In genomic region chr4:174260099-174260498, GRCh38 we compare ENCODE assay signal across 11 cellular contexts. TPM values are rescaled to one million over a fixed set of nuclear protein-coding genes. Genes with fewer than 3 reads are reported as not detected.
DNase-seq lines count a peak whose midpoint lies in the region; ATAC-seq, FAIRE-seq and TF ChIP-seq lines count a peak whose summit lies in the region.
"Had no signal": no experiment of that assay in that cellular context is flagged by ENCODE, and none has a peak within 500 bp of the region (broad histone marks: within the 10 kb centered on the region; RNA-seq: fewer than 3 reads in every experiment).

No MANE protein-coding gene starts in this region.

- H3K9me3 Mint-ChIP-seq in glutamatergic neuron (ENCODE audit: unreplicated experiment) = peaks cover 1% of the 10 kb centered on the region
- H3K9me3 Mint-ChIP-seq: central memory CD8-positive, alpha-beta T cell; type B pancreatic cell had no signal

- CTCF ChIA-PET in A549 (lab: Yijun Ruan, JAX) = interaction anchor here (0.6 kb wide), 1 partner anchor 14 kb away, joined by 3 read pairs; no protein-coding TSS in a partner anchor

- no peak overlapping the region for H3K4me3 Mint-ChIP-seq in glutamatergic neuron (ENCODE audit: unreplicated experiment)
- H3K4me3 Mint-ChIP-seq: central memory CD8-positive, alpha-beta T cell; type B pancreatic cell had no signal

- TF ChIP-seq EP300 in A549 (IDR thresholded peaks at IDR 0.05) = peak; percentile 75 to 81; a peak in 4 of 5 replicates

- peak overlapping the region; percentile 78 for H3K4me2 ChIP-seq in A549

- no peak overlapping the region for H3K27ac Mint-ChIP-seq in glutamatergic neuron (ENCODE audit: unreplicated experiment)
- H3K27ac Mint-ChIP-seq: type B pancreatic cell had no signal

- DNase-seq in A549 (ENCODE audit: low read depth in 1 of 2, low spot score in 1 of 2) = peak; percentile 8 to 85
- DNase-seq in epithelial cell of esophagus (ENCODE audit: low read depth) = peak; percentile 88
- no peak for DNase-seq in midbrain (lab: John Stamatoyannopoulos, UW)
- no peak for DNase-seq in NCI-H524 treated with DMSO at 0.1 percent for 48 hours (lab: John Stamatoyannopoulos, UW)
- no peak for DNase-seq in glutamatergic neuron
- DNase-seq: NCI-H1930 had no signal

- WGBS in A549 (ENCODE audit: missing lambda C conversion rate) = 4% methylated on average over 3 of the region's 3 CpGs

- peak overlapping the region; percentile 49 to 74; a peak in 4 of 6 replicates for H3K27ac ChIP-seq in A549

- TF ChIP-seq RAD21 in A549 (conservative IDR thresholded peaks at IDR 0.05 in 1 of 2, IDR thresholded peaks at IDR 0.05 in 1 of 2) = no peak

- H3K9me3 ChIP-seq in A549 = no peaks in the 10 kb centered on the region

- H3K4me1 Mint-ChIP-seq in glutamatergic neuron (ENCODE audit: low read depth, unreplicated experiment) = peaks cover 21% of the 10 kb centered on the region

- POLR2A ChIA-PET in A549 (lab: Yijun Ruan, JAX) = no interaction called here

- H3K27me3 Mint-ChIP-seq in glutamatergic neuron (ENCODE audit: unreplicated experiment) = peaks cover 2% of the 10 kb centered on the region
- H3K27me3 Mint-ChIP-seq: central memory CD8-positive, alpha-beta T cell; type B pancreatic cell had no signal

- peaks cover 58% of the 10 kb centered on the region for H3K4me1 ChIP-seq in A549

- FAIRE-seq in A549 (lab: Jason Lieb, UNC) = no peak

- peak; percentile 95 to 96 for ATAC-seq in A549
- ATAC-seq in GM19452 (IDR thresholded peaks at IDR 0.05; ENCODE audit: unreplicated experiment) = peak; percentile 81
- peak; percentile 62 for ATAC-seq in HG03342 (IDR thresholded peaks at IDR 0.05; ENCODE audit: unreplicated experiment)
- no peak for ATAC-seq in HG02610 (IDR thresholded peaks at IDR 0.05; ENCODE audit: unreplicated experiment)

- TF ChIP-seq CTCF in A549 (IDR thresholded peaks at IDR 0.05) (no peak), epithelial cell of esophagus (IDR thresholded peaks at IDR 0.05; ENCODE audit: insufficient read depth, low read depth, low read length, missing control alignments) (no peak), glutamatergic neuron (IDR thresholded peaks at IDR 0.05; ENCODE audit: partially characterized antibody, unreplicated experiment) (no peak)

- no peak for TF ChIP-seq POLR2A in A549 (IDR thresholded peaks at IDR 0.05; ENCODE audit: low read length)

- H3K4me3 ChIP-seq in A549 (peak overlapping the region; percentile 18; the same call in 1 of the 3 replicates), epithelial cell of esophagus (ENCODE audit: low read length) (no peak overlapping the region)

- no peaks in the 10 kb centered on the region for H3K36me3 Mint-ChIP-seq in glutamatergic neuron (ENCODE audit: unreplicated experiment)

TF ChIP-seq in A549, 52 proteins besides CTCF, POLR2A, EP300 and RAD21:
- TF ChIP-seq ZSCAN20 (CRISPR knock-in tag; IDR thresholded peaks at IDR 0.05) = no peak
- no peak for TF ChIP-seq HDAC2 (IDR thresholded peaks at IDR 0.05)
- peak; percentile 96 for TF ChIP-seq GATA3 (IDR thresholded peaks at IDR 0.05; ENCODE audit: borderline replicate concordance)
- peak; percentile 70 for TF ChIP-seq HES2 (IDR thresholded peaks at IDR 0.05)
- no peak for TF ChIP-seq FOXS1 (CRISPR knock-in tag; IDR thresholded peaks at IDR 0.05)
- no peak for TF ChIP-seq CBX8 (IDR thresholded peaks at IDR 0.05)
- TF ChIP-seq JUNB (IDR thresholded peaks at IDR 0.05) = peak; percentile 90
- no peak for TF ChIP-seq USF2 (IDR thresholded peaks at IDR 0.05)
- TF ChIP-seq HOXA7 (CRISPR knock-in tag; IDR thresholded peaks at IDR 0.05) = no peak
- no peak for TF ChIP-seq KDM5A (IDR thresholded peaks at IDR 0.05)
- no peak for TF ChIP-seq ELK1 (IDR thresholded peaks at IDR 0.05; ENCODE audit: low read depth, low read length)
- TF ChIP-seq ZFP36 (IDR thresholded peaks at IDR 0.05; ENCODE audit: borderline replicate concordance, partially characterized antibody) = no peak
- TF ChIP-seq JUN (IDR thresholded peaks at IDR 0.05) = peak; percentile 61 to 71; a peak in 2 of 5 replicates
- no peak for TF ChIP-seq CHD2 (IDR thresholded peaks at IDR 0.05; ENCODE audit: low read length, partially characterized antibody)
- peak; percentile 93 for TF ChIP-seq CEBPB (IDR thresholded peaks at IDR 0.05)
- TF ChIP-seq MAZ (IDR thresholded peaks at IDR 0.05; ENCODE audit: borderline replicate concordance, low read depth, low read length) = no peak
- no peak for TF ChIP-seq TP53 (CRISPR knock-in tag; IDR thresholded peaks at IDR 0.05)
- TF ChIP-seq BCL3 (IDR thresholded peaks at IDR 0.05) = peak; percentile 54; the same call in 1 of the 3 replicates
- TF ChIP-seq MAFK (IDR thresholded peaks at IDR 0.05; ENCODE audit: partially characterized antibody) = peak; percentile 37
- peak; percentile 60 for TF ChIP-seq FOSL2 (IDR thresholded peaks at IDR 0.05)
- peak; percentile 92 for TF ChIP-seq FOSL2 (CRISPR knock-in tag; IDR thresholded peaks at IDR 0.05)
- TF ChIP-seq NR3C1 (IDR thresholded peaks at IDR 0.05) = no peak

RNA-seq across cellular contexts. Expression of gene FBXO8, which starts 23.4 kb away (rescaled TPM):
- polyA plus RNA-seq in A549 (2011; rRNA removed) (19.5 and 21.0 TPM in 2 replicates), A549 (2017; fragmentation: RNase III; extraction: RNeasy Plus Mini Kit Qiagen cat#74134 plus additional on column Dnase treatment) (7.6 to 10.3 TPM (median 8.1 TPM) in 3 replicates)
- 5.2 and 5.7 TPM in 2 replicates for polyA plus RNA-seq in A549 (2012; cell fraction: cytosol; rRNA removed)
- 2.6 and 3.4 TPM in 2 replicates for polyA plus RNA-seq in A549 (2012; cell fraction: nucleus; rRNA removed)
- 10.8 and 11.4 TPM in 2 replicates for polyA minus RNA-seq in A549 (2011; rRNA and poly(A)+ RNA removed)
- total RNA-seq in glutamatergic neuron (ENCODE audit: unreplicated experiment) = 23.1 TPM

RNA-seq across cellular contexts. Expression of gene CEP44, which starts 23.6 kb away (rescaled TPM):
- polyA plus RNA-seq in A549 (2011; rRNA removed) (12.0 and 14.1 TPM in 2 replicates), A549 (2017; fragmentation: RNase III; extraction: RNeasy Plus Mini Kit Qiagen cat#74134 plus additional on column Dnase treatment) (5.6 to 8.0 TPM (median 6.4 TPM) in 3 replicates)
- 1.9 and 2.1 TPM in 2 replicates for polyA plus RNA-seq in A549 (2012; cell fraction: cytosol; rRNA removed)
- 1.4 and 3.1 TPM in 2 replicates for polyA plus RNA-seq in A549 (2012; cell fraction: nucleus; rRNA removed)
- 8.9 and 9.5 TPM in 2 replicates for polyA minus RNA-seq in A549 (2011; rRNA and poly(A)+ RNA removed)
- total RNA-seq in glutamatergic neuron (ENCODE audit: unreplicated experiment) = 29.0 TPM

Comparison
In these comparisons a context has a peak if more than half of its experiments do, and no peak if none do; other contexts are left out.
1. DNase-seq: peak in A549 (2 of 2) and epithelial cell of esophagus (single experiment); none in midbrain (single experiment), NCI-H524 treated with DMSO at 0.1 percent for 48 hours (single experiment) and glutamatergic neuron (single experiment).